17 cellular contexts compared by ENCODE assay signal in the genomic region with DNA sequence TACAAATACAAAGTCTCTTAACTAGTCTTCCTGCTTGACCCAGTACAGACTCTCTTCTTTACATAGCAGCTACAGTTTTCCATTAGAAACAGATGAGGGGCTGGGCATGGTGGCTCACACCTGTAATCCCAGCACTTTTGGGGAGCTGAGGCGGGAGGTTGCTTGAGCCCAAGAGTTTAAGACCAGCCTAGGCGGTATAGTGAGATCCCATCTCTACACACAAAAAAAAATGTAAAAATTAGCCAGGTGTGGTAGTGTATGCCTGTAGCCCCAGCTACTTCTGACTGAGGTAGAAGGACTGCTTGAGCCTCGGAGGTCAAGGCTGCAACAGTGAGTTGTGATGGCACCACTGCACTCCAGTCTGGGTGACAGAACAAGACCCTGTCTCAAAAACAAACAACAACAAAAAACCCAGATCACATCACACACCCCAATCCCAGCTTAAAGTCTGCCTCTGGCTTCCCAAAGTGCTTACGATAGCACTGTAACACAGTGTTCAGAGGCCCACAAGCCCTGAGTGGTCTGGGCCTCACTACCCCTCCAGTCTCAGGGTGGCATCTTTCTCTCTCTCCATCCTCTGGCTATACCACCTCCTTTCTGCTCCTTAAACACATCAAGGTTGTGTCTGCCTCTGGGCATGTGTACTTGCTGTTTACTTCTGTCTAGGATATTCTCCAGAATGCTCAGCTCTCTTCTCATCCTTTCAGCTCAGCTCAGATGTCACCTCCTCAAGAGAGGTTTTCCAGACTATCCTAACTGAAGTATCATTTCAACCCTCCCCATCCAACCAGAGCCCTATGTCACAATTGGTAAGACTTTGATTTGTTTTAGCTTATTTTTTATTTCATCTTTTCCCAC. TPM values are rescaled to one million over a fixed set of nuclear protein-coding genes. Genes with fewer than 3 reads are reported as not detected.
DNase-seq lines count a peak whose midpoint lies in the region; ATAC-seq and TF ChIP-seq lines count a peak whose summit lies in the region.
"Had no signal": no experiment of that assay in that cellular context is flagged by ENCODE, and none has a peak within 500 bp of the region (broad histone marks: within the 10 kb centered on the region; RNA-seq: fewer than 3 reads in every experiment).

No MANE protein-coding gene starts in this region.

- H3K9me3 ChIP-seq in cardiac muscle cell (ENCODE audit: low read depth) (no peaks in the 10 kb centered on the region), T-helper 17 cell (ENCODE audit: control insufficient read depth, low read length, poor library complexity, severe bottlenecking) (no peaks in the 10 kb centered on the region), stomach smooth muscle (ENCODE audit: control insufficient read depth in 2 of 2, low read length in 2 of 2) (no peaks in the 10 kb centered on the region)
- H3K9me3 ChIP-seq: stomach had no signal

- TF ChIP-seq CTCF in cardiac muscle cell (IDR thresholded peaks at IDR 0.05; ENCODE audit: low read depth, low read length): no peak

- peaks cover 47% of the 10 kb centered on the region for H3K4me1 Mint-ChIP-seq in T-helper 17 cell

- H3K4me3 ChIP-seq in cardiac muscle cell (no peak overlapping the region), stomach smooth muscle (ENCODE audit: low read length in 2 of 2) (no peak overlapping the region)
- H3K4me3 ChIP-seq: stomach had no signal

- no peak for ATAC-seq in Right ventricle myocardium inferior
- no peak for ATAC-seq in T-helper 17 cell

- no peak for DNase-seq in cardiac muscle cell (ENCODE audit: low read depth in 1 of 2, low spot score in 1 of 2)
- no peak for DNase-seq in Right ventricle myocardium inferior (ENCODE audit: missing footprints)
- DNase-seq in T-helper 17 cell: no peak
- no peak for DNase-seq in erythroblast (lab: John Stamatoyannopoulos, UW)
- DNase-seq in SW 1271 (lab: John Stamatoyannopoulos, UW): no peak
- DNase-seq in posterior vena cava (ENCODE audit: low spot score): no peak
- DNase-seq in stimulated activated CD4-positive, alpha-beta T cell treated with anti-CD3 and anti-CD28 coated beads, Interleukin-1b, Interleukin-23, amount 100 ng/mL, for 48 hours: no peak
- DNase-seq: activated T-cell treated with anti-CD3 and anti-CD28 coated beads for 4 hours; effector memory CD4-positive, alpha-beta T cell; GDM1; hypothalamus; MM.1S; NCI-H187 treated with DMSO at 0.1 percent for 48 hours; Right ventricle myocardium superior; stomach; T-helper 9 cell had no signal

- peak overlapping the region; percentile 3 for H3K4me3 Mint-ChIP-seq in T-helper 17 cell

- H3K4me1 ChIP-seq in cardiac muscle cell (ENCODE audit: low read depth) (peaks cover 26% of the 10 kb centered on the region), stomach smooth muscle (ENCODE audit: control insufficient read depth, insufficient read depth, low read length) (peaks cover 4% of the 10 kb centered on the region)

- peaks cover 3% of the 10 kb centered on the region for H3K36me3 Mint-ChIP-seq in T-helper 17 cell (ENCODE audit: low read depth)

- H3K27me3 Mint-ChIP-seq in T-helper 17 cell: no peaks in the 10 kb centered on the region

- TF ChIP-seq POLR2A in erythroblast (IDR thresholded peaks at IDR 0.05; ENCODE audit: low read length): peak; percentile 15

- H3K36me3 ChIP-seq in cardiac muscle cell (peaks cover 13% of the 10 kb centered on the region), stomach smooth muscle (ENCODE audit: control insufficient read depth in 2 of 2, insufficient read depth in 2 of 2, low read length in 2 of 2) (peaks cover 0 to 4% of the 10 kb centered on the region in 2 donors)

- H3K27ac Mint-ChIP-seq in T-helper 17 cell: peak overlapping the region; percentile 35

- H3K27me3 ChIP-seq in cardiac muscle cell: no peaks in the 10 kb centered on the region
- no peaks in the 10 kb centered on the region for H3K27me3 ChIP-seq in stomach smooth muscle (ENCODE audit: control insufficient read depth in 1 of 2, insufficient read depth in 2 of 2, low read length in 2 of 2)
- H3K27me3 ChIP-seq: stomach had no signal

- intact Hi-C loops in Right ventricle myocardium inferior (cut with DNase I) (loop anchor here (5.0 kb wide), 2 partner anchors 65 to 95 kb away; partner anchors contain the start of gene SMIM36), posterior vena cava (cut with DNase I) (no loop called here)

- peak overlapping the region in 1 of 2 donors; percentile 19 for H3K9ac ChIP-seq in stomach smooth muscle (ENCODE audit: low read length in 2 of 2)

- H3K27ac ChIP-seq in cardiac muscle cell (peak overlapping the region; percentile 87), stomach smooth muscle (ENCODE audit: low read length) (peak overlapping the region; percentile 56)

RNA-seq across cellular contexts. Expression of gene MMD, which starts 4.0 kb away (rescaled TPM):
- total RNA-seq in cardiac muscle cell (65.3 and 112 TPM in 2 replicates), Right ventricle myocardium inferior (15.1 TPM), T-helper 17 cell (100 to 1,000 TPM in 1 of 2 donors, 10 to 100 TPM in 1; 21.4 to 114 TPM), posterior vena cava (10 to 100 TPM in 1 of 2 donors, 1 to 10 TPM in 1; 8.0 to 18.2 TPM)
- polyA plus RNA-seq in cardiac muscle cell: 85.0 and 112 TPM in 2 replicates
